In genomic region chr1:44738985-44739360, GRCh38 we compare ENCODE assay signal across 8 cellular contexts. TPM values are rescaled to one million over a fixed set of nuclear protein-coding genes. Genes with fewer than 3 reads are reported as not detected.
DNase-seq lines count a peak whose midpoint lies in the region; TF ChIP-seq lines count a peak whose summit lies in the region.
"Not testable (repeated sequence)": the region's sequence is repeated elsewhere in the genome, so short reads cannot be mapped to it uniquely, and the experiment has no call there.
"Had no signal": no experiment of that assay in that cellular context is flagged by ENCODE, and none has a peak within 500 bp of the region (broad histone marks: within the 10 kb centered on the region; RNA-seq: fewer than 3 reads in every experiment).

No MANE protein-coding gene starts in this region.

- H3K36me3 Mint-ChIP-seq in osteocyte (ENCODE audit: unreplicated experiment) = not testable (repeated sequence)

- CTCF ChIA-PET in HEK293 (lab: Yijun Ruan, JAX) = interaction anchor here (3.4 kb wide), 1 partner anchor 7 kb away, joined by 19 read pairs; the partner anchor contains the start of gene RNU5D-1

- H3K27ac Mint-ChIP-seq in osteocyte (ENCODE audit: unreplicated experiment) = peak overlapping the region; percentile 95

- H3K4me3 Mint-ChIP-seq in osteocyte (ENCODE audit: unreplicated experiment) = peak overlapping the region; percentile 89

- peak overlapping the region; percentile 66 for H3K4me3 ChIP-seq in HEK293 (ENCODE audit: low read depth, low read length)
- peak overlapping the region; percentile 78 for H3K4me3 ChIP-seq in WI38 (ENCODE audit: low read depth, low read length)
- H3K4me3 ChIP-seq in iPS-15b (ENCODE audit: low read depth, low read length) = peak overlapping the region; percentile 97
- H3K4me3 ChIP-seq in vagina = peak overlapping the region; percentile 53 to 66

- H3K36me3 ChIP-seq in HEK293 (ENCODE audit: control insufficient read depth in 2 of 2, insufficient read depth in 1 of 2, low read length in 2 of 2) = peaks cover 20 to 29% of the 10 kb centered on the region in 2 experiments
- peaks cover 11% of the 10 kb centered on the region for H3K36me3 ChIP-seq in iPS-15b (ENCODE audit: control insufficient read depth, insufficient read depth, low read length)
- H3K36me3 ChIP-seq in vagina = not testable (repeated sequence)

- H3K9me3 Mint-ChIP-seq in osteocyte (ENCODE audit: unreplicated experiment) = not testable (repeated sequence)

- peaks cover 23% of the 10 kb centered on the region for H3K4me1 Mint-ChIP-seq in osteocyte (ENCODE audit: unreplicated experiment)

- H3K9ac ChIP-seq in iPS-15b (ENCODE audit: low read depth, low read length) = peak overlapping the region; percentile 61

- not testable (repeated sequence) for H3K27me3 ChIP-seq in iPS-15b (ENCODE audit: control insufficient read depth, insufficient read depth, low read length); vagina

- not testable (repeated sequence) for TF ChIP-seq CTCF in HEK293 (tag by site-specific recombination; IDR thresholded peaks at IDR 0.05); WI38 (IDR thresholded peaks at IDR 0.05; ENCODE audit: low read depth, low read length); osteocyte (IDR thresholded peaks at IDR 0.05); vagina (IDR thresholded peaks at IDR 0.05)

- peak overlapping the region; percentile 78; the same call in 1 of the 2 replicates for H3K27ac ChIP-seq in HEK293 (ENCODE audit: extremely low read depth, low read depth, low read length)
- peak overlapping the region; percentile 92 for H3K27ac ChIP-seq in caudate nucleus (ENCODE audit: low read depth, low read length)
- peak overlapping the region; percentile 85 for H3K27ac ChIP-seq in vagina

- TF ChIP-seq POLR2A in vagina (IDR thresholded peaks at IDR 0.05) = not testable (repeated sequence)

- not testable (repeated sequence) for H3K27me3 Mint-ChIP-seq in osteocyte (ENCODE audit: unreplicated experiment)

- not testable (repeated sequence) for H3K9me3 ChIP-seq in HEK293 (ENCODE audit: control insufficient read depth, insufficient read depth, low read depth, low read length); iPS-15b (ENCODE audit: control insufficient read depth, insufficient read depth, low read length); vagina

- intact Hi-C loops in vagina (cut with DNase I) = loop anchor here (5.0 kb wide), 1 partner anchor 38 kb away; the partner anchor contains the start of gene RPS8

- DNase-seq in caudate nucleus (lab: John Stamatoyannopoulos, UW); osteocyte (ENCODE audit: extremely low spot score, unreplicated experiment); vagina (ENCODE audit: extremely low spot score in 2 of 2): not testable (repeated sequence)

- POLR2A ChIA-PET in HEK293 (lab: Yijun Ruan, JAX) = interaction anchor here (0.6 to 2.3 kb wide), 4 partner anchors 8 to 37 kb away, joined by 3 to 15 read pairs (median 6); partner anchors contain the start of genes RNU5D-1 and RPS8

- not testable (repeated sequence) for H3K4me1 ChIP-seq in HEK293 (ENCODE audit: control insufficient read depth, insufficient read depth, low read length); iPS-15b (ENCODE audit: control insufficient read depth, insufficient read depth, low read length); vagina

TF ChIP-seq in HEK293, 187 proteins besides CTCF, POLR2A, EP300 and RAD21:
- TF ChIP-seq ZNF580 (tag by site-specific recombination; IDR thresholded peaks at IDR 0.05) = 0 out of 2 replicates have a peak, but pooled peaks have one; percentile 14
TF ChIP-seq in HEK293: peak in this region for 1; not testable (repeated sequence) for 186.

RNA-seq across cellular contexts. Expression of gene KIF2C, which starts 0.7 kb away (rescaled TPM):
- 7.5 and 7.7 TPM in 2 replicates for total RNA-seq in osteocyte
- total RNA-seq in vagina = 3.4 TPM

RNA-seq across cellular contexts. Expression of gene RNU5D-1, which starts 8.0 kb away (rescaled TPM):
- total RNA-seq in osteocyte (not detected in 2 replicates), vagina (not detected)
- total RNA-seq: cerebellum, left lobe of liver had no signal

RNA-seq across cellular contexts. Expression of gene RPS8, which starts 36.4 kb away (rescaled TPM):
- 1,690 and 1,756 TPM in 2 replicates for total RNA-seq in osteocyte
- total RNA-seq in vagina = 2,511 TPM

RNA-seq across cellular contexts. Expression of gene BEST4, which starts 49.0 kb away (rescaled TPM):
- 0.18 and 0.48 TPM in 2 replicates for total RNA-seq in osteocyte
- not detected for total RNA-seq in vagina
